In the genomic region with DNA sequence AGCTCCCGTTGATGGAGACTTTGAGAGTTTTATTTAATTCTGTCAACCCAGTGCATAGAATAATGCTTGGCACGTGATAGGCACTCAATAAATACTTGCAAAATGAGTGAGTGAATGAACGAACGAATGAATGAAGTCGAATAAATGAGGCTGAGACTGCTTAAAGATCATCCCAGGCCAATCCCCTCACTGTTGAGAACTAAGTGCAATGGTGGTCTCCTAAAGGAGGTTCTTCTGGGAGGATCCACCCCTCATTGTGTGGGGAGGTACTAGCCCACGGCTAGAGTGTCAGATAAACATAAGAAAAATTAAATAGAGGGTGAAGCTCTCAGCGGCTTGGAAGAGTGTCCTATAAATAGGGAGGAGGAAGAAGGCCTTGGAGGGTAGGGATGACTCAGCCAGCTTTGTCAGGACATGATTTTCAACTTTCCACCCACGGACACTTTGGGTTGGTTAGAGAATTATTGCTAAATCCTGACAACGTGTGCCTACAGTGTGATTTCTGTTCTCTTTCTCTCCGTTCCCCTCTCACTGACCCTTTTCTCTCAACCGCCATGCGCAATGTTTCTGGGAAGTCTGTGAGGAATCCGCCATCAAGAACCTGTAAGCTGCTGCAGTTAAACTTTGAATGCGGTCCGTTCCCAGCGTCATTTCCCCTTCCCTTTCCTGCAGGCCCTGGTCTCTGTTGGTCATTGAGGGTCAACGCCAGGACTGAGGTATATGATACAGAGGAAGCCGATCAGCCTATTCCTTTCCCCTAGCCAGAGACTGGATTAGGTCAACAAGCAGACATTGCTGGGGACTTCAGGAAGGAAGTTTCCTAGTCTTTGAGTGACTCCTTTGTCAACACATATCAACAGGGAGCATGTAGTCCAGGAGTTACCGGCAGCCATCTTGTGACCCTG, we compare ENCODE assay signal across 10 cellular contexts.
DNase-seq lines count a peak whose midpoint lies in the region; ATAC-seq, FAIRE-seq and TF ChIP-seq lines count a peak whose summit lies in the region.
"Had no signal": no experiment of that assay in that cellular context is flagged by ENCODE, and none has a peak within 500 bp of the region (broad histone marks: within the 10 kb centered on the region; RNA-seq: fewer than 3 reads in every experiment).

No MANE protein-coding gene starts in this region.

- no peaks in the 10 kb centered on the region for H3K9me3 ChIP-seq in thoracic aorta

- H3K36me3 ChIP-seq in bronchial epithelial cell (ENCODE audit: control insufficient read depth, insufficient read depth, low read length) (no peaks in the 10 kb centered on the region), thoracic aorta (no peaks in the 10 kb centered on the region)

- no peaks in the 10 kb centered on the region for H3K27me3 ChIP-seq in bronchial epithelial cell (ENCODE audit: control insufficient read depth, insufficient read depth, low read length)
- H3K27me3 ChIP-seq in thoracic aorta (replicated peaks; ENCODE audit: insufficient read depth), result no peaks in the 10 kb centered on the region

- peak overlapping the region in 1 of 2 donors; percentile 23 for H3K27ac ChIP-seq in thoracic aorta

- H3K4me3 ChIP-seq in bronchial epithelial cell (ENCODE audit: low read depth, low read length), result no peak overlapping the region
- H3K4me3 ChIP-seq in thoracic aorta, result no peak overlapping the region

- no peak for TF ChIP-seq CTCF in bronchial epithelial cell (IDR thresholded peaks at IDR 0.05; ENCODE audit: insufficient read depth, low read length, severe bottlenecking)
- no peak for TF ChIP-seq CTCF in thoracic aorta (IDR thresholded peaks at IDR 0.05)
- TF ChIP-seq CTCF in type B pancreatic cell (conservative IDR thresholded peaks at IDR 0.05), result no peak

- H3K27me3 Mint-ChIP-seq in type B pancreatic cell, result peaks cover 5% of the 10 kb centered on the region
- H3K27me3 Mint-ChIP-seq: activated naive CD8-positive, alpha-beta T cell treated with anti-CD3 and anti-CD28 coated beads, Interleukin-2, amount 50 U/mL, for 24 hours had no signal

- in situ Hi-C loops in KBM-7 (cut with MboI; ENCODE audit: low pct_unique_long_range_greater_than_20kb, low sequenced_read_pairs), result no loop called here

- peak; percentile 50 for FAIRE-seq in bronchial epithelial cell (lab: Jason Lieb, UNC)
- FAIRE-seq in GM12891 (lab: Jason Lieb, UNC), result no peak

- peak; percentile 86 for DNase-seq in KBM-7
- DNase-seq in bronchial epithelial cell (ENCODE audit: low read depth), result peak; percentile 98
- peak; percentile 49 for DNase-seq in left lobe of liver (ENCODE audit: low spot score)
- peak; percentile 8 for DNase-seq in thoracic aorta (ENCODE audit: low spot score)
- DNase-seq in type B pancreatic cell (ENCODE audit: extremely low spot score, unreplicated experiment), result no peak
- DNase-seq in NCI-H1436 (lab: John Stamatoyannopoulos, UW), result no peak
- no peak for DNase-seq in GM12891 (ENCODE audit: insufficient read length, low spot score)
- DNase-seq: activated naive CD8-positive, alpha-beta T cell treated with anti-CD3 and anti-CD28 coated beads, Interleukin-2, amount 50 U/mL, for 24 hours had no signal

- H3K4me1 ChIP-seq in thoracic aorta (ENCODE audit: control insufficient read depth in 1 of 2, low read depth in 2 of 2), result no peaks in the 10 kb centered on the region

- ATAC-seq in left lobe of liver, result peak; percentile 68
- no peak for ATAC-seq in thoracic aorta (ENCODE audit: insufficient number of reproducible peaks, low FRiP score, low read depth)
- no peak for ATAC-seq in GM19395 (IDR thresholded peaks at IDR 0.05; ENCODE audit: unreplicated experiment)
- ATAC-seq: activated naive CD8-positive, alpha-beta T cell treated with anti-CD3 and anti-CD28 coated beads, Interleukin-2, amount 50 U/mL, for 24 hours had no signal

- H3K9me3 Mint-ChIP-seq in type B pancreatic cell, result no peaks in the 10 kb centered on the region
- H3K9me3 Mint-ChIP-seq: activated naive CD8-positive, alpha-beta T cell treated with anti-CD3 and anti-CD28 coated beads, Interleukin-2, amount 50 U/mL, for 24 hours had no signal

- no peak overlapping the region for H3K4me3 Mint-ChIP-seq in type B pancreatic cell
- H3K4me3 Mint-ChIP-seq: activated naive CD8-positive, alpha-beta T cell treated with anti-CD3 and anti-CD28 coated beads, Interleukin-2, amount 50 U/mL, for 24 hours; T-helper 1 cell treated with Interleukin-12 subunit alpha and Interleukin-12 subunit beta and Interleukin-4 antibody, amounts not matched to agents 30 μg/mL and 1 μg/mL, for 36 hours had no signal

- no peak for TF ChIP-seq POLR2A in GM12891 (IDR thresholded peaks at IDR 0.05; ENCODE audit: low read depth, low read length)

- no peaks in the 10 kb centered on the region for H3K36me3 Mint-ChIP-seq in type B pancreatic cell

- H3K27ac Mint-ChIP-seq in type B pancreatic cell, result no peak overlapping the region
- H3K27ac Mint-ChIP-seq: activated naive CD8-positive, alpha-beta T cell treated with anti-CD3 and anti-CD28 coated beads, Interleukin-2, amount 50 U/mL, for 24 hours; T-helper 1 cell treated with Interleukin-12 subunit alpha and Interleukin-12 subunit beta and Interleukin-4 antibody, amounts not matched to agents 30 μg/mL and 1 μg/mL, for 36 hours had no signal

- peaks cover 20% of the 10 kb centered on the region for H3K4me1 Mint-ChIP-seq in type B pancreatic cell (ENCODE audit: unreplicated experiment)

TF ChIP-seq in GM12891, 5 proteins besides CTCF, POLR2A, EP300 and RAD21:
- TF ChIP-seq POLR2AphosphoS5 (IDR thresholded peaks at IDR 0.05; ENCODE audit: low read depth, low read length), result no peak
- TF ChIP-seq TAF1 (IDR thresholded peaks at IDR 0.05; ENCODE audit: low read depth, low read length), result no peak
- TF ChIP-seq PAX5 (IDR thresholded peaks at IDR 0.05; ENCODE audit: insufficient read depth, low read length, severe bottlenecking), result no peak
- no peak for TF ChIP-seq POU2F2 (IDR thresholded peaks at IDR 0.05; ENCODE audit: low read depth, low read length)
- no peak for TF ChIP-seq SPI1 (IDR thresholded peaks at IDR 0.05; ENCODE audit: low read depth, low read length)

Comparison
In these comparisons a context has a peak if more than half of its experiments do, and no peak if none do; other contexts are left out.
1. DNase-seq: peak in KBM-7 (single experiment), bronchial epithelial cell (single experiment), left lobe of liver (single experiment) and thoracic aorta (single experiment); none in type B pancreatic cell (single experiment), NCI-H1436 (single experiment) and GM12891 (single experiment).